ENCODE assay signal across 19 cellular contexts in genomic region chr19:7748171-7748570, GRCh38. TPM values are rescaled to one million over a fixed set of nuclear protein-coding genes. Genes with fewer than 3 reads are reported as not detected.
DNase-seq lines count a peak whose midpoint lies in the region; ATAC-seq, FAIRE-seq and TF ChIP-seq lines count a peak whose summit lies in the region.
"Had no signal": no experiment of that assay in that cellular context is flagged by ENCODE, and none has a peak within 500 bp of the region (broad histone marks: within the 10 kb centered on the region; RNA-seq: fewer than 3 reads in every experiment).

No MANE protein-coding gene starts in this region.

- H3K79me2 ChIP-seq in GM23338 (replicated peaks; ENCODE audit: insufficient read depth) = no peaks in the 10 kb centered on the region

- ATAC-seq in GM23338 = no peak
- no peak for ATAC-seq in GM19035 (IDR thresholded peaks at IDR 0.05; ENCODE audit: unreplicated experiment)
- ATAC-seq: CD8-positive, alpha-beta T cell had no signal

- H3K4me1 ChIP-seq in GM23338 (ENCODE audit: insufficient read depth) (peaks cover 12% of the 10 kb centered on the region; the same call in 1 of the 2 replicates), HUES48 (ENCODE audit: control insufficient read depth, insufficient read depth, low read length) (peaks cover 13% of the 10 kb centered on the region)

- H3K9me3 Mint-ChIP-seq in GM23338 = peaks cover 22% of the 10 kb centered on the region
- H3K9me3 Mint-ChIP-seq in dendritic cell treated with granulocyte-macrophage colony-stimulating factor and Interleukin-4, amounts not matched to agents 40 ng/mL and 50 ng/mL, for 4 days = peaks cover 9% of the 10 kb centered on the region
- H3K9me3 Mint-ChIP-seq: CD8-positive, alpha-beta T cell; HFFc6 had no signal

- H3K27ac ChIP-seq in GM23338 (ENCODE audit: low read depth) = peak overlapping the region; percentile 9; the same call in 1 of the 2 replicates
- peak overlapping the region; percentile 13 for H3K27ac ChIP-seq in HUES48 (ENCODE audit: low read depth, low read length)
- H3K27ac ChIP-seq: BLaER1, KMS-11 had no signal

- H3K27me3 ChIP-seq in GM23338 (ENCODE audit: insufficient read depth) (no peaks in the 10 kb centered on the region), HUES48 (ENCODE audit: control insufficient read depth, insufficient read depth, low read length) (no peaks in the 10 kb centered on the region)
- H3K27me3 ChIP-seq: BLaER1 had no signal

- peaks cover 9% of the 10 kb centered on the region for H3K27me3 Mint-ChIP-seq in GM23338 (ENCODE audit: insufficient read depth, low read depth, poor library complexity)
- H3K27me3 Mint-ChIP-seq in dendritic cell treated with granulocyte-macrophage colony-stimulating factor and Interleukin-4, amounts not matched to agents 40 ng/mL and 50 ng/mL, for 4 days = peaks cover 4% of the 10 kb centered on the region

- DNase-seq in GM23338 (ENCODE audit: low spot score) (no peak), frontal cortex (ENCODE audit: low spot score in 2 of 2) (no peak), erythroblast (lab: John Stamatoyannopoulos, UW) (no peak)
- DNase-seq: 8988T; CD8-positive, alpha-beta T cell; DMS79 treated with DMSO at 0.1 percent for 48 hours; GF-D8; GOT3 had no signal

- H3K4me3 Mint-ChIP-seq in GM23338 = no peak overlapping the region
- no peak overlapping the region for H3K4me3 Mint-ChIP-seq in dendritic cell treated with granulocyte-macrophage colony-stimulating factor and Interleukin-4, amounts not matched to agents 40 ng/mL and 50 ng/mL, for 4 days
- H3K4me3 Mint-ChIP-seq: CD8-positive, alpha-beta T cell; HFFc6 had no signal

- H4K20me1 ChIP-seq in GM23338 (replicated peaks; ENCODE audit: insufficient read depth) = no peaks in the 10 kb centered on the region
- H4K20me1 ChIP-seq: BLaER1 had no signal

- H2AFZ ChIP-seq in GM23338 = no peak overlapping the region

- no peak for TF ChIP-seq POLR2A in erythroblast (IDR thresholded peaks at IDR 0.05; ENCODE audit: low read length)

- H3K36me3 ChIP-seq in GM23338 (ENCODE audit: insufficient read depth) = no peaks in the 10 kb centered on the region
- H3K36me3 ChIP-seq in HUES48 (ENCODE audit: control insufficient read depth, insufficient read depth, low read length) = no peaks in the 10 kb centered on the region
- H3K36me3 ChIP-seq: BLaER1 had no signal

- H3K27ac Mint-ChIP-seq in GM23338 = peak overlapping the region; percentile 39
- H3K27ac Mint-ChIP-seq in dendritic cell treated with granulocyte-macrophage colony-stimulating factor and Interleukin-4, amounts not matched to agents 40 ng/mL and 50 ng/mL, for 4 days = peak overlapping the region; percentile 96
- H3K27ac Mint-ChIP-seq: CD8-positive, alpha-beta T cell; HFFc6 had no signal

- H3K36me3 Mint-ChIP-seq in GM23338 (ENCODE audit: low read depth) = peaks cover 11% of the 10 kb centered on the region
- H3K36me3 Mint-ChIP-seq in dendritic cell treated with granulocyte-macrophage colony-stimulating factor and Interleukin-4, amounts not matched to agents 40 ng/mL and 50 ng/mL, for 4 days (ENCODE audit: low read depth) = peaks cover 42% of the 10 kb centered on the region
- H3K36me3 Mint-ChIP-seq: CD8-positive, alpha-beta T cell had no signal

- peaks cover 20% of the 10 kb centered on the region for H3K4me1 Mint-ChIP-seq in GM23338
- peaks cover 68% of the 10 kb centered on the region for H3K4me1 Mint-ChIP-seq in dendritic cell treated with granulocyte-macrophage colony-stimulating factor and Interleukin-4, amounts not matched to agents 40 ng/mL and 50 ng/mL, for 4 days (ENCODE audit: low read depth)

- no peak overlapping the region for H3K9ac ChIP-seq in HUES48 (ENCODE audit: low read depth, low read length)
- H3K9ac ChIP-seq: BLaER1, KMS-11 had no signal

- no peak overlapping the region for H3K4me2 ChIP-seq in GM23338
- H3K4me2 ChIP-seq: KMS-11 had no signal

- H3K9me2 ChIP-seq in GM23338 (ENCODE audit: insufficient read depth) = 0 out of 2 replicates have a peak, but pooled peaks cover 2% of the 10 kb centered on the region

- no peaks in the 10 kb centered on the region for H3F3A ChIP-seq in GM23338 (replicated peaks; ENCODE audit: low read depth)

- TF ChIP-seq CTCF in GM23338 (conservative IDR thresholded peaks at IDR 0.05; ENCODE audit: low read depth in 2 of 2) = no peak

- intact Hi-C loops in dendritic cell treated with granulocyte-macrophage colony-stimulating factor and Interleukin-4, amounts not matched to agents 40 ng/mL and 50 ng/mL, for 4 days (cut with micrococcal nuclease) = loop anchor here (2.0 to 5.0 kb wide), 2 partner anchors 34 to 51 kb away; no protein-coding TSS in a partner anchor

- no peaks in the 10 kb centered on the region for H3K9me3 ChIP-seq in HUES48 (ENCODE audit: control insufficient read depth, insufficient read depth, low read length)

- H3K4me3 ChIP-seq in GM23338 (no peak overlapping the region), HUES48 (ENCODE audit: low read depth, low read length) (no peak overlapping the region; the same call in 1 of the 2 replicates)
- H3K4me3 ChIP-seq: BLaER1 had no signal

- FAIRE-seq in frontal cortex (lab: Jason Lieb, UNC) = no peak
- FAIRE-seq: HTR-8/SVneo had no signal

TF ChIP-seq in GM23338, 12 proteins besides CTCF, POLR2A, EP300 and RAD21 (continues in another document):
- TF ChIP-seq JUNB (IDR thresholded peaks at IDR 0.05; ENCODE audit: unreplicated experiment) = no peak
- TF ChIP-seq EZH2phosphoT487 (IDR thresholded peaks at IDR 0.05; ENCODE audit: unreplicated experiment) = no peak
- no peak for TF ChIP-seq ZNF114 (CRISPR knock-in tag; IDR thresholded peaks at IDR 0.05)
- no peak for TF ChIP-seq NANOG (IDR thresholded peaks at IDR 0.05; ENCODE audit: borderline replicate concordance)
- TF ChIP-seq EZH2 (IDR thresholded peaks at IDR 0.05; ENCODE audit: low read depth, unreplicated experiment) = no peak

RNA-seq across cellular contexts. Expression of gene CD209, which starts 0.8 kb away (rescaled TPM):
- 0.35 TPM in 1 of 2 replicates, not detected in the other for total RNA-seq in GM23338 (2014; rRNA removed; shearing (Covaris generic))
- not detected in 2 replicates for polyA plus RNA-seq in GM23338 (2016; fragmentation: Nextera tagmentation; extraction: Ambion mirVana)
- 0.82 TPM for total RNA-seq in frontal cortex
- total RNA-seq: A673; Calu3; CD8-positive, alpha-beta T cell; HFFc6; LHCN-M2 had no signal
- polyA plus RNA-seq: AG04450 had no signal

RNA-seq across cellular contexts. Expression of gene CLEC4M, which starts 14.9 kb away (rescaled TPM):
- not detected in 2 replicates for total RNA-seq in GM23338 (2014; rRNA removed; shearing (Covaris generic))
- polyA plus RNA-seq in GM23338 (2016; fragmentation: Nextera tagmentation; extraction: Ambion mirVana) = not detected in 2 replicates
- total RNA-seq in frontal cortex = not detected
- total RNA-seq: A673; Calu3; CD8-positive, alpha-beta T cell; HFFc6; LHCN-M2 had no signal
- polyA plus RNA-seq: AG04450 had no signal

RNA-seq across cellular contexts. Expression of gene CLEC4G, which starts 16.3 kb away (rescaled TPM):
- 0.23 and 0.52 TPM in 2 replicates for total RNA-seq in GM23338 (2014; rRNA removed; shearing (Covaris generic))
- polyA plus RNA-seq in GM23338 (2016; fragmentation: Nextera tagmentation; extraction: Ambion mirVana) = 0.65 and 0.70 TPM in 2 replicates
- total RNA-seq in frontal cortex = 0.82 TPM
- total RNA-seq: A673; Calu3; CD8-positive, alpha-beta T cell; HFFc6; LHCN-M2 had no signal
- polyA plus RNA-seq: AG04450 had no signal

RNA-seq across cellular contexts. Expression of gene FCER2, which starts 46.2 kb away (rescaled TPM):
- total RNA-seq in GM23338 (2014; rRNA removed; shearing (Covaris generic)) = not detected in 2 replicates
- polyA plus RNA-seq in GM23338 (2016; fragmentation: Nextera tagmentation; extraction: Ambion mirVana) = 0.29 and 0.38 TPM in 2 replicates
- total RNA-seq in frontal cortex = not detected
- total RNA-seq: A673, Calu3, HFFc6, LHCN-M2 had no signal
- polyA plus RNA-seq: AG04450 had no signal
